15 cellular contexts compared by ENCODE assay signal in the genomic region with DNA sequence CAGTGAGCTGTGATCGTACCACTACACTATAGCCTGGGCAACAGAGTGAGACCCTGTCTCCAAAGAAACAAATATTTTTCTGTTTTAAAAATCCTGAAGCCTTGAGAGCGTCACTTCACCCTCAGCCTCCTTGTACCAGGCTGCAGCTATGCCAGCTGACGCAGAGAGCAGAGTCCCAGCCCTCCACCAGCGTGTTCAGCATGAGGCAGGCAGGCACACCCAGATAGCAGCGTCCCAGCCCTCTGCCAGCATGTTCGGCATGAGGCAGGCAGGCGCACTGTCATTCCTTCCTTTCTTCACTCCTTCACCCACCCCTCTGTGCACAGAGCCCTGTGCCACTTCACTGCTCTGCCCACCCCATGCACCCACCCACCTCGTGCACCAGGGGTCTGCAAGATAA. TPM values are rescaled to one million over a fixed set of nuclear protein-coding genes. Genes with fewer than 3 reads are reported as not detected.
DNase-seq lines count a peak whose midpoint lies in the region; ATAC-seq and TF ChIP-seq lines count a peak whose summit lies in the region.
"Had no signal": no experiment of that assay in that cellular context is flagged by ENCODE, and none has a peak within 500 bp of the region (broad histone marks: within the 10 kb centered on the region; RNA-seq: fewer than 3 reads in every experiment).

No MANE protein-coding gene starts in this region.

- no peaks in the 10 kb centered on the region for H3K9me3 Mint-ChIP-seq in activated naive CD4-positive, alpha-beta T cell treated with anti-CD3 and anti-CD28 coated beads for 36 hours
- H3K9me3 Mint-ChIP-seq in activated T-helper 2 cell treated with anti-CD3 and anti-CD28 coated beads, Interferon-gamma antibody, Interleukin-2, Interleukin-4, amounts not matched to agents 10 μg/mL and 5 μg/mL and 100 μg/mL, durations not matched to agents 14 hours and 24 hours and 36 hours: no peaks in the 10 kb centered on the region
- H3K9me3 Mint-ChIP-seq: CD4-positive, alpha-beta memory T cell had no signal

- no peaks in the 10 kb centered on the region for H4K20me1 ChIP-seq in osteoblast (ENCODE audit: insufficient read depth, low read length)

- peaks cover 18% of the 10 kb centered on the region for H3K4me1 Mint-ChIP-seq in activated naive CD4-positive, alpha-beta T cell treated with anti-CD3 and anti-CD28 coated beads for 36 hours (ENCODE audit: low read depth)
- no peaks in the 10 kb centered on the region for H3K4me1 Mint-ChIP-seq in activated T-helper 2 cell treated with anti-CD3 and anti-CD28 coated beads, Interferon-gamma antibody, Interleukin-2, Interleukin-4, amounts not matched to agents 10 μg/mL and 5 μg/mL and 100 μg/mL, durations not matched to agents 14 hours and 24 hours and 36 hours (ENCODE audit: low read depth)
- H3K4me1 Mint-ChIP-seq: CD4-positive, alpha-beta memory T cell had no signal

- H3K4me3 Mint-ChIP-seq in activated naive CD4-positive, alpha-beta T cell treated with anti-CD3 and anti-CD28 coated beads for 36 hours: no peak overlapping the region
- H3K4me3 Mint-ChIP-seq in activated T-helper 2 cell treated with anti-CD3 and anti-CD28 coated beads, Interferon-gamma antibody, Interleukin-2, Interleukin-4, amounts not matched to agents 10 μg/mL and 5 μg/mL and 100 μg/mL, durations not matched to agents 14 hours and 24 hours and 36 hours (ENCODE audit: low read depth): no peak overlapping the region
- H3K4me3 Mint-ChIP-seq: CD4-positive, alpha-beta memory T cell had no signal

- H3K4me3 ChIP-seq in osteoblast (ENCODE audit: insufficient read depth, low read length): no peak overlapping the region
- H3K4me3 ChIP-seq: A549 had no signal

- no peak overlapping the region for H2AFZ ChIP-seq in osteoblast (ENCODE audit: low read length)

- H3K9me3 ChIP-seq in osteoblast (ENCODE audit: low read depth, low read length): no peaks in the 10 kb centered on the region
- H3K9me3 ChIP-seq: A549, BE2C had no signal

- H3K27me3 Mint-ChIP-seq in activated naive CD4-positive, alpha-beta T cell treated with anti-CD3 and anti-CD28 coated beads for 36 hours (ENCODE audit: low read depth): no peaks in the 10 kb centered on the region
- no peaks in the 10 kb centered on the region for H3K27me3 Mint-ChIP-seq in activated T-helper 2 cell treated with anti-CD3 and anti-CD28 coated beads, Interferon-gamma antibody, Interleukin-2, Interleukin-4, amounts not matched to agents 10 μg/mL and 5 μg/mL and 100 μg/mL, durations not matched to agents 14 hours and 24 hours and 36 hours (ENCODE audit: low read depth)
- H3K27me3 Mint-ChIP-seq: CD4-positive, alpha-beta memory T cell had no signal

- H3K27ac ChIP-seq in osteoblast (ENCODE audit: low read depth, low read length): no peak overlapping the region
- H3K27ac ChIP-seq: A549, C4-2B, HL-60 had no signal

- H3K36me3 Mint-ChIP-seq in activated naive CD4-positive, alpha-beta T cell treated with anti-CD3 and anti-CD28 coated beads for 36 hours (ENCODE audit: low read depth): peaks cover 32% of the 10 kb centered on the region
- peaks cover 63% of the 10 kb centered on the region for H3K36me3 Mint-ChIP-seq in activated T-helper 2 cell treated with anti-CD3 and anti-CD28 coated beads, Interferon-gamma antibody, Interleukin-2, Interleukin-4, amounts not matched to agents 10 μg/mL and 5 μg/mL and 100 μg/mL, durations not matched to agents 14 hours and 24 hours and 36 hours (ENCODE audit: low read depth)

- no peak for TF ChIP-seq CTCF in osteoblast (IDR thresholded peaks at IDR 0.05; ENCODE audit: extremely low read depth, low read depth, low read length)

- intact Hi-C loops in activated naive CD4-positive, alpha-beta T cell treated with anti-CD3 and anti-CD28 coated beads for 36 hours (cut with micrococcal nuclease): no loop called here
- intact Hi-C loops in activated T-helper 2 cell treated with anti-CD3 and anti-CD28 coated beads, Interferon-gamma antibody, Interleukin-2, Interleukin-4, amounts not matched to agents 10 μg/mL and 5 μg/mL and 100 μg/mL, durations not matched to agents 14 hours and 24 hours and 36 hours (cut with micrococcal nuclease): no loop called here

- no peak for DNase-seq in activated naive CD4-positive, alpha-beta T cell treated with anti-CD3 and anti-CD28 coated beads for 36 hours
- no peak for DNase-seq in activated naive CD4-positive, alpha-beta T cell treated with Interleukin-2 at 50 U/mL for 16 hours
- no peak for DNase-seq in activated T-helper 2 cell treated with anti-CD3 and anti-CD28 coated beads, Interferon-gamma antibody, Interleukin-2, Interleukin-4, amounts not matched to agents 10 μg/mL and 5 μg/mL and 100 μg/mL, durations not matched to agents 14 hours and 24 hours and 36 hours (ENCODE audit: low spot score)
- DNase-seq in osteoblast (ENCODE audit: insufficient read length, low spot score, missing footprints) (peak; percentile 47), NCI-H2196 (lab: John Stamatoyannopoulos, UW; ENCODE audit: unreplicated experiment) (no peak)
- DNase-seq: BE2C; CD4-positive, alpha-beta memory T cell; DMS153; DMS79 treated with DMSO at 0.1 percent for 48 hours; EL had no signal

- ATAC-seq in GM18867 (IDR thresholded peaks at IDR 0.05; ENCODE audit: unreplicated experiment): no peak
- ATAC-seq: A549, HCT116 had no signal

- H3K4me2 ChIP-seq in osteoblast (ENCODE audit: insufficient read depth, low read length): no peak overlapping the region
- H3K4me2 ChIP-seq: A549 had no signal

- CTCF ChIA-PET in activated naive CD4-positive, alpha-beta T cell treated with anti-CD3 and anti-CD28 coated beads for 36 hours (lab: Charles Lee): no interaction called here

- H3K27ac Mint-ChIP-seq in activated naive CD4-positive, alpha-beta T cell treated with anti-CD3 and anti-CD28 coated beads for 36 hours: peak overlapping the region; percentile 87
- peak overlapping the region; percentile 76 for H3K27ac Mint-ChIP-seq in activated T-helper 2 cell treated with anti-CD3 and anti-CD28 coated beads, Interferon-gamma antibody, Interleukin-2, Interleukin-4, amounts not matched to agents 10 μg/mL and 5 μg/mL and 100 μg/mL, durations not matched to agents 14 hours and 24 hours and 36 hours

- H3K36me3 ChIP-seq in osteoblast (ENCODE audit: insufficient read depth, low read length): peaks cover 74% of the 10 kb centered on the region

- no peaks in the 10 kb centered on the region for H3K79me2 ChIP-seq in osteoblast (ENCODE audit: insufficient read depth, low read length)

- H3K4me1 ChIP-seq in osteoblast (ENCODE audit: insufficient read depth, low read length): peaks cover 3% of the 10 kb centered on the region
- H3K4me1 ChIP-seq: A549, BE2C had no signal

- no peaks in the 10 kb centered on the region for H3K27me3 ChIP-seq in osteoblast (ENCODE audit: insufficient read depth, low read length)
- H3K27me3 ChIP-seq: BE2C had no signal

RNA-seq across cellular contexts. Expression of a gene that starts 43.3 kb away (rescaled TPM):
- 10 to 100 TPM; 24.7 to 25.3 TPM for total RNA-seq in activated naive CD4-positive, alpha-beta T cell treated with anti-CD3 and anti-CD28 coated beads for 36 hours
- total RNA-seq in activated T-helper 2 cell treated with anti-CD3 and anti-CD28 coated beads, Interferon-gamma antibody, Interleukin-2, Interleukin-4, amounts not matched to agents 10 μg/mL and 5 μg/mL and 100 μg/mL, durations not matched to agents 14 hours and 24 hours and 36 hours: 26.4 and 27.2 TPM in 2 replicates
- total RNA-seq in osteoblast: 22.4 and 25.7 TPM in 2 replicates

RNA-seq across cellular contexts. Expression of a gene that starts 54.2 kb away (rescaled TPM):
- total RNA-seq in activated naive CD4-positive, alpha-beta T cell treated with anti-CD3 and anti-CD28 coated beads for 36 hours: 1 to 10 TPM; 8.7 to 9.3 TPM
- total RNA-seq in activated T-helper 2 cell treated with anti-CD3 and anti-CD28 coated beads, Interferon-gamma antibody, Interleukin-2, Interleukin-4, amounts not matched to agents 10 μg/mL and 5 μg/mL and 100 μg/mL, durations not matched to agents 14 hours and 24 hours and 36 hours: 20.7 and 22.0 TPM in 2 replicates
- total RNA-seq in osteoblast: 2.4 and 3.3 TPM in 2 replicates
